8 cellular contexts compared by ENCODE assay signal in genomic region chr11:86818466-86819282, GRCh38. TPM values are rescaled to one million over a fixed set of nuclear protein-coding genes. Genes with fewer than 3 reads are reported as not detected.
DNase-seq lines count a peak whose midpoint lies in the region; ATAC-seq and TF ChIP-seq lines count a peak whose summit lies in the region.

No MANE protein-coding gene starts in this region.

- TF ChIP-seq CTCF in C4-2B (conservative IDR thresholded peaks at IDR 0.05) (peak; percentile 86), GM20000 (IDR thresholded peaks at IDR 0.05; ENCODE audit: extremely low read depth, missing control alignments) (peak; percentile 42), fibroblast of mammary gland (conservative IDR thresholded peaks at IDR 0.05; ENCODE audit: control insufficient read depth, insufficient read depth, low read depth, low read length) (peak; percentile 69), omental fat pad (IDR thresholded peaks at IDR 0.05) (peak in 2 of 3 donors; percentile 35 to 80)

- no peak overlapping the region for H3K27ac ChIP-seq in C4-2B

- ATAC-seq in omental fat pad (ENCODE audit: low FRiP score) (no peak), GM21528 (IDR thresholded peaks at IDR 0.05; ENCODE audit: low FRiP score, unreplicated experiment) (no peak), HG02798 (IDR thresholded peaks at IDR 0.05; ENCODE audit: poor library complexity, unreplicated experiment) (no peak)

- DNase-seq in GM20000 (ENCODE audit: low spot score) (peak; percentile 55), NCI-H128 (lab: John Stamatoyannopoulos, UW; ENCODE audit: unreplicated experiment) (peak; percentile 11), SK-N-DZ (ENCODE audit: low spot score) (peak; percentile 70), fibroblast of mammary gland (ENCODE audit: low read depth) (peak; percentile 83), omental fat pad (ENCODE audit: low spot score) (no peak)

- H3K4me3 ChIP-seq in fibroblast of mammary gland (ENCODE audit: control insufficient read depth, low read depth, low read length): no peak overlapping the region

RNA-seq across cellular contexts. Expression of gene PRSS23, which starts 18.3 kb away (rescaled TPM):
- 3.0 and 5.2 TPM in 2 replicates for polyA plus RNA-seq in SK-N-DZ (2014; cell fraction: cytosol; rRNA removed)
- polyA plus RNA-seq in SK-N-DZ (2014; cell fraction: nucleus; rRNA removed): 0.87 and 1.3 TPM in 2 replicates
- 10 to 100 TPM; 35.9 to 66.2 (median 50.3) TPM for total RNA-seq in omental fat pad
